Comparison of ENCODE assay signal across 17 cellular contexts in the genomic region with DNA sequence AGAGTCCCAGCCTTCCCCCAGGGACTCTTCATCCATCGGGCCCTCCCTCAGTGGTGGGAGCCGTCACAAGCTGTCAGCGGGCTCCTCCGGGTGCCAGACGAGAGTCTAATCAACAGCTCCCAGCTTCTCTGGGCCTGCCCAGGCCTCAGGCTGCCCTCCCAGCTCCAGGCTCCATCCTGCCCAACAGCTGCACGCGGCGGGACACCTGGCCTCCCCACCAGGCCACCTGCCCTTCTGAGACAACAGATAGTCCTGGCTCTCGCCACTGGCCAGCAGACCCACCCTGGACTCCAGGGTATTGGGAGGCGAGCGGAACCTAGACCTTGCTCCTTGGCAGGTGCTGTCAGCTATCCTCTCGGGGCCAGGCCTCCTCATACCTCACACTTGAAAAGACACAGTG. TPM values are rescaled to one million over a fixed set of nuclear protein-coding genes. Genes with fewer than 3 reads are reported as not detected.
DNase-seq lines count a peak whose midpoint lies in the region; ATAC-seq and TF ChIP-seq lines count a peak whose summit lies in the region.
"Had no signal": no experiment of that assay in that cellular context is flagged by ENCODE, and none has a peak within 500 bp of the region (broad histone marks: within the 10 kb centered on the region; RNA-seq: fewer than 3 reads in every experiment).

No MANE protein-coding gene starts in this region.

- POLR2A ChIA-PET in RWPE1 (lab: Yijun Ruan, JAX; ENCODE audit: low non-redundant PET), result no interaction called here

- no peak overlapping the region for H3K4me2 ChIP-seq in smooth muscle cell
- H3K4me2 ChIP-seq: KMS-11 had no signal

- no peak overlapping the region for H2AFZ ChIP-seq in smooth muscle cell (ENCODE audit: low read depth)

- no peak for ATAC-seq in HG03196 (IDR thresholded peaks at IDR 0.05; ENCODE audit: unreplicated experiment)
- ATAC-seq: PC-3, SK-N-SH treated with all-trans-retinoic acid at 6 μM for 48 hours had no signal

- TF ChIP-seq CTCF in RWPE1 (conservative IDR thresholded peaks at IDR 0.05; ENCODE audit: low read depth) (no peak), smooth muscle cell (IDR thresholded peaks at IDR 0.05; ENCODE audit: borderline replicate concordance, insufficient read depth, poor library complexity, severe bottlenecking) (no peak)

- peak; percentile 34 for DNase-seq in NCI-H1436 (lab: John Stamatoyannopoulos, UW)
- no peak for DNase-seq in NCI-H1436 treated with DMSO at 0.1 percent for 48 hours (lab: John Stamatoyannopoulos, UW)
- peak; percentile 55 for DNase-seq in H7
- DNase-seq in RWPE1 (ENCODE audit: low spot score), result no peak
- DNase-seq in myocyte (ENCODE audit: low read depth), result peak; percentile 34
- no peak for DNase-seq in smooth muscle cell (lab: John Stamatoyannopoulos, UW; ENCODE audit: unreplicated experiment)
- no peak for DNase-seq in activated T-cell treated with anti-CD3 and anti-CD28 coated beads for 4 hours
- DNase-seq: GF-D8; NK-92 treated with Interleukin-12 subunit alpha and Interleukin-12 subunit beta, amount 100 ng/mL, for 24 hours; PC-3 had no signal

- 90% methylated on average over 12 of the region's 12 CpGs for WGBS in smooth muscle cell (ENCODE audit: low lambda C conversion rate)

- H3K9ac ChIP-seq in smooth muscle cell (ENCODE audit: low read depth), result no peak overlapping the region
- H3K9ac ChIP-seq: KMS-11 had no signal

- H3K9me3 ChIP-seq in smooth muscle cell (replicated peaks; ENCODE audit: low read depth), result no peaks in the 10 kb centered on the region

- peaks cover 32% of the 10 kb centered on the region for H3K27me3 ChIP-seq in H7 (ENCODE audit: control insufficient read depth, insufficient read depth, low read length)
- peaks cover 54% of the 10 kb centered on the region for H3K27me3 ChIP-seq in smooth muscle cell (ENCODE audit: low read depth)

- H4K20me1 ChIP-seq in smooth muscle cell (ENCODE audit: low read depth), result peaks cover 91% of the 10 kb centered on the region

- no peaks in the 10 kb centered on the region for H3F3A ChIP-seq in smooth muscle cell (ENCODE audit: low read depth)

- H3K4me3 ChIP-seq in H7 (ENCODE audit: insufficient read depth, low read depth, low read length) (no peak overlapping the region), smooth muscle cell (no peak overlapping the region)

- H3K36me3 ChIP-seq in H7 (replicated peaks; ENCODE audit: control insufficient read depth, insufficient read depth, low read length), result no peaks in the 10 kb centered on the region
- H3K36me3 ChIP-seq in smooth muscle cell (ENCODE audit: low read depth), result no peaks in the 10 kb centered on the region

- H3K4me1 ChIP-seq in smooth muscle cell (ENCODE audit: low read depth), result peaks cover 4% of the 10 kb centered on the region

- no peaks in the 10 kb centered on the region for H3K79me2 ChIP-seq in smooth muscle cell (ENCODE audit: low read depth)

- CTCF ChIA-PET in RWPE1 (lab: Yijun Ruan, JAX), result interaction anchor here (0.5 to 1.0 kb wide), 2 partner anchors 8 to 94 kb away, joined by 3 to 5 read pairs; no protein-coding TSS in a partner anchor

- H3K27ac ChIP-seq in RWPE1, result peak overlapping the region; percentile 99
- H3K27ac ChIP-seq in smooth muscle cell (ENCODE audit: low read depth), result no peak overlapping the region
- H3K27ac ChIP-seq: C4-2B, HL-60, KMS-11 had no signal

RNA-seq across cellular contexts. Expression of gene WNT4, which starts 3.1 kb away (rescaled TPM):
- total RNA-seq in H7 (2014; rRNA removed; shearing (Covaris generic)), result 0.33 and 0.94 TPM in 2 replicates
- total RNA-seq in myocyte (2.8 and 6.7 TPM in 2 replicates), smooth muscle cell (0.18 and 0.49 TPM in 2 replicates)
- polyA plus RNA-seq in myocyte (2012), result 1.0 TPM
- 0.55 and 2.1 TPM in 2 replicates for polyA plus RNA-seq in smooth muscle cell
- total RNA-seq: MCF 10A; T-helper 1 cell treated with Interleukin-12 subunit alpha and Interleukin-12 subunit beta and Interleukin-4 antibody, amounts not matched to agents 30 ng/mL and 1 ng/mL, for 36 hours had no signal

Comparison
In these comparisons a context has a peak if more than half of its experiments do, and no peak if none do; other contexts are left out.
1. DNase-seq: peak in NCI-H1436 (single experiment), H7 (single experiment) and myocyte (single experiment); none in NCI-H1436 treated with DMSO at 0.1 percent for 48 hours (single experiment), RWPE1 (single experiment), smooth muscle cell (single experiment) and activated T-cell treated with anti-CD3 and anti-CD28 coated beads for 4 hours (single experiment).